ENCODE assay signal across 8 cellular contexts in the genomic region with DNA sequence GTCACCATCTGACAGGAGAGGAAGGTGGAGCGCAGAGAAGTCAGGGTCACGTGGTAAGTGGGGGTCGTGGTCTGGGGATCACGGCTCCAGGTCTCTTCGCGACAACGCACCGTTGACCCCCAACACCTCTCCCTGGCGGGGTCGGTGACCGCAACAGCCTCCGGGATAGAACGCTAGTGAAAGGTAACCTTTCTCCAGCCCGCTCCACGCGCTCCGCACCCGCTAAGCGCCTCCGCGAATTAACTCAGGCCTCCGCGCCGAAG. TPM values are rescaled to one million over a fixed set of nuclear protein-coding genes. Genes with fewer than 3 reads are reported as not detected.
DNase-seq lines count a peak whose midpoint lies in the region; ATAC-seq and TF ChIP-seq lines count a peak whose summit lies in the region.

No MANE protein-coding gene starts in this region.

- no peak overlapping the region for H3K27ac Mint-ChIP-seq in activated naive CD4-positive, alpha-beta T cell treated with anti-CD3 and anti-CD28 coated beads for 36 hours

- H2AK5ac ChIP-seq in trophoblast cell (ENCODE audit: low read length): peak overlapping the region; percentile 42

- peaks cover 3% of the 10 kb centered on the region for H3K36me3 Mint-ChIP-seq in activated naive CD4-positive, alpha-beta T cell treated with anti-CD3 and anti-CD28 coated beads for 36 hours (ENCODE audit: low read depth)

- DNase-seq in activated naive CD4-positive, alpha-beta T cell treated with anti-CD3 and anti-CD28 coated beads for 36 hours: no peak
- no peak for DNase-seq in activated naive CD4-positive, alpha-beta T cell treated with anti-CD3 and anti-CD28 coated beads, Interleukin-2, amount 50 U/mL, for 16 hours
- no peak for DNase-seq in epithelial cell of proximal tubule (ENCODE audit: low read depth)
- no peak for DNase-seq in trophoblast cell
- DNase-seq in hepatic stellate cell (ENCODE audit: low spot score): no peak
- no peak for DNase-seq in foreskin keratinocyte
- DNase-seq in NCI-H146 (lab: John Stamatoyannopoulos, UW): no peak

- no peak overlapping the region for H3K23ac ChIP-seq in trophoblast cell (ENCODE audit: low read length)

- H3K14ac ChIP-seq in trophoblast cell (ENCODE audit: low read length): peak overlapping the region; percentile 20

- peaks cover 34% of the 10 kb centered on the region for H3K4me1 Mint-ChIP-seq in activated naive CD4-positive, alpha-beta T cell treated with anti-CD3 and anti-CD28 coated beads for 36 hours (ENCODE audit: low read depth)

- H4K8ac ChIP-seq in trophoblast cell (ENCODE audit: low read depth, low read length): peak overlapping the region; percentile 25

- H3K9me3 Mint-ChIP-seq in activated naive CD4-positive, alpha-beta T cell treated with anti-CD3 and anti-CD28 coated beads for 36 hours: no peaks in the 10 kb centered on the region

- H3K27me3 ChIP-seq in OCI-LY3 (ENCODE audit: low read depth, low read length) (peaks cover 5% of the 10 kb centered on the region), trophoblast cell (ENCODE audit: insufficient read depth, low read length) (no peaks in the 10 kb centered on the region), foreskin keratinocyte (no peaks in the 10 kb centered on the region)

- H3K4me3 ChIP-seq in OCI-LY3 (ENCODE audit: low read length) (peak overlapping the region; percentile 78), epithelial cell of proximal tubule (ENCODE audit: low read depth, low read length) (peak overlapping the region; percentile 81), trophoblast cell (ENCODE audit: low read depth, low read length) (peak overlapping the region; percentile 87)

- intact Hi-C loops in activated naive CD4-positive, alpha-beta T cell treated with anti-CD3 and anti-CD28 coated beads for 36 hours (cut with micrococcal nuclease): loop anchor here (1.0 to 5.0 kb wide), 7 partner anchors 19 to 837 kb away; partner anchors contain the start of genes GTF2H5 and SERAC1

- peak overlapping the region; percentile 94 for H3K9ac ChIP-seq in OCI-LY3 (ENCODE audit: low read length)
- H3K9ac ChIP-seq in trophoblast cell (ENCODE audit: low read length): peak overlapping the region; percentile 9

- no peak for ATAC-seq in foreskin keratinocyte

- peak overlapping the region; percentile 67 for H2BK120ac ChIP-seq in trophoblast cell (ENCODE audit: insufficient read depth, low read length, poor library complexity)

- peak overlapping the region; percentile 8 for H3K18ac ChIP-seq in trophoblast cell (ENCODE audit: low read length)

- CTCF ChIA-PET in activated naive CD4-positive, alpha-beta T cell treated with anti-CD3 and anti-CD28 coated beads for 36 hours (lab: Charles Lee): interaction anchor here (4.1 to 5.8 kb wide), 2 partner anchors 46 to 90 kb away, joined by 26 to 39 read pairs; no protein-coding TSS in a partner anchor

- H3K4me1 ChIP-seq in OCI-LY3 (ENCODE audit: low read length) (peaks cover 17% of the 10 kb centered on the region), trophoblast cell (ENCODE audit: control insufficient read depth in 1 of 2, insufficient read depth in 2 of 2, low read length in 2 of 2) (peaks cover 13 to 19% of the 10 kb centered on the region in 2 experiments), foreskin keratinocyte (no peaks in the 10 kb centered on the region)

- H3K4ac ChIP-seq in trophoblast cell (ENCODE audit: low read depth, low read length): peak overlapping the region; percentile 19

- H4K20me1 ChIP-seq in OCI-LY3 (ENCODE audit: insufficient read depth, low read length): peaks cover 6% of the 10 kb centered on the region

- H3K79me2 ChIP-seq in OCI-LY3 (ENCODE audit: low read length): peaks cover 36% of the 10 kb centered on the region
- peaks cover 15% of the 10 kb centered on the region for H3K79me2 ChIP-seq in trophoblast cell (ENCODE audit: control insufficient read depth, insufficient read depth, low read length, poor library complexity)

- H4K91ac ChIP-seq in trophoblast cell (ENCODE audit: low read depth, low read length): peak overlapping the region; percentile 85

- H2BK12ac ChIP-seq in trophoblast cell (ENCODE audit: low read length): peak overlapping the region; percentile 10

- H3K79me1 ChIP-seq in trophoblast cell (ENCODE audit: low read length): peaks cover 19% of the 10 kb centered on the region

- no peak for TF ChIP-seq CTCF in OCI-LY3 (IDR thresholded peaks at IDR 0.05; ENCODE audit: low read depth, low read length)
- TF ChIP-seq CTCF in epithelial cell of proximal tubule (conservative IDR thresholded peaks at IDR 0.05; ENCODE audit: low read depth, low read length): no peak
- TF ChIP-seq CTCF in foreskin keratinocyte (conservative IDR thresholded peaks at IDR 0.05): no peak

- no peak overlapping the region for H3K27ac ChIP-seq in OCI-LY3 (ENCODE audit: low read length)
- peak overlapping the region; percentile 20 for H3K27ac ChIP-seq in trophoblast cell (ENCODE audit: low read depth, low read length)
- no peak overlapping the region for H3K27ac ChIP-seq in foreskin keratinocyte

- no peaks in the 10 kb centered on the region for H3K9me3 ChIP-seq in OCI-LY3 (ENCODE audit: insufficient read depth, low read length)
- H3K9me3 ChIP-seq in trophoblast cell (ENCODE audit: insufficient read depth, low read depth, low read length): no peaks in the 10 kb centered on the region

- H3K4me3 Mint-ChIP-seq in activated naive CD4-positive, alpha-beta T cell treated with anti-CD3 and anti-CD28 coated beads for 36 hours: peak overlapping the region; percentile 88

- H3K4me2 ChIP-seq in OCI-LY3 (ENCODE audit: low read length): peak overlapping the region; percentile 93
- H3K4me2 ChIP-seq in trophoblast cell (ENCODE audit: low read length): peak overlapping the region; percentile 75

- WGBS in trophoblast cell (ENCODE audit: extremely low coverage, insufficient coverage, insufficient read length): no CpG with 5 or more reads among the region's 24 CpGs

- H3K36me3 ChIP-seq in OCI-LY3 (replicated peaks; ENCODE audit: low read depth, low read length) (no peaks in the 10 kb centered on the region), trophoblast cell (ENCODE audit: control insufficient read depth in 1 of 2, insufficient read depth in 2 of 2, low read length in 2 of 2) (no peaks in the 10 kb centered on the region)

- peak overlapping the region; percentile 68 for H4K12ac ChIP-seq in trophoblast cell (ENCODE audit: low read depth, low read length)

- peak overlapping the region; percentile 22 for H2BK5ac ChIP-seq in trophoblast cell (ENCODE audit: low read depth, low read length, poor library complexity)

- no peaks in the 10 kb centered on the region for H3K27me3 Mint-ChIP-seq in activated naive CD4-positive, alpha-beta T cell treated with anti-CD3 and anti-CD28 coated beads for 36 hours (ENCODE audit: low read depth)

- H2AFZ ChIP-seq in OCI-LY3 (ENCODE audit: low read depth, low read length) (peak overlapping the region; percentile 78; the same call in 1 of the 2 replicates), trophoblast cell (ENCODE audit: insufficient read depth, low read length, poor library complexity) (peak overlapping the region; percentile 12)

RNA-seq across cellular contexts. Expression of gene SYNJ2, which starts 0.6 kb away (rescaled TPM):
- 10 to 100 TPM; 42.4 to 42.7 TPM for total RNA-seq in activated naive CD4-positive, alpha-beta T cell treated with anti-CD3 and anti-CD28 coated beads for 36 hours
- total RNA-seq in epithelial cell of proximal tubule (19.1 and 23.9 TPM in 2 replicates), foreskin keratinocyte (15.7 and 16.2 TPM in 2 replicates)
- 22.0 and 25.0 TPM in 2 replicates for polyA plus RNA-seq in trophoblast cell (2013)
- polyA plus RNA-seq in foreskin keratinocyte: 8.6 and 11.1 TPM in 2 replicates
